Comparison of ENCODE assay signal across 1 cellular context in genomic region chrX:154603438-154604430, GRCh38.
A peak's percentile ranks its signal among the peaks of the same experiment; 100 is the strongest.
TF ChIP-seq lines count a peak whose summit lies in the region.

No MANE protein-coding gene starts in this region.

TF ChIP-seq in IMR-90, 13 proteins besides CTCF, POLR2A, EP300 and RAD21:
- TF ChIP-seq MXI1 (IDR thresholded peaks at IDR 0.05; ENCODE audit: borderline replicate concordance, low read depth, low read length) (no peak), FOS (IDR thresholded peaks at IDR 0.05; ENCODE audit: low read depth, low read length) (peak; percentile 24; the same call in 1 of the 2 replicates), MAZ (IDR thresholded peaks at IDR 0.05; ENCODE audit: borderline replicate concordance, low read depth, low read length) (0 out of 2 replicates have a peak, but pooled peaks have one; percentile 14)
